In the genomic region with DNA sequence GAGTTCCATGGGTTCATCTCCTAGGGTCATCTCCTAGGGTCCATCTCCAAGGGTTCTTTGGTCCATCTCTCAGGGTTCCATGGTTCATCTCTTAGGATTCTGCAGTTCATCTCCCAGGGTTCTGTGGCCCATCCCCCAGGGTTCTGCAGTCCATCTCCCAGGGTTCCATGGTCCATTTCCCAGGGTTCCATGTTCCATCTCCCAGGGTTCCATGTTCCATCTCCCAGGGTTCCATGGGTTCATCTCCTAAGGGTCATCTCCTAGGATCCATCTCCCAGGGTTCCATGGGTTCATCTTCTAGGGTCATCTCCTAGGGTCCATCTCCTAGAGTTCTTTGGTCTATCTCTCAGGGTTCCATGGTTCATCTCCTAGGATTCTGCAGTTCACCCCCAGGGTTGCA, we compare ENCODE assay signal across 29 cellular contexts.
"Had no signal": no experiment of that assay in that cellular context is flagged by ENCODE, and none has a peak within 500 bp of the region (broad histone marks: within the 10 kb centered on the region; RNA-seq: fewer than 3 reads in every experiment).

No MANE protein-coding gene starts in this region.

- FAIRE-seq: urothelium cell line had no signal

- H3K36me3 Mint-ChIP-seq: stimulated activated effector memory CD8-positive, alpha-beta T cell treated with anti-CD3 and anti-CD28 coated beads, Interleukin-12 subunit alpha, Interleukin-12 subunit beta, amount 100 ng/mL, for 72 hours; stimulated activated memory B cell treated with anti-CD40 and anti-IgM and Interleukin-4, amounts not matched to agents 10 μg/mL and 1 μg/mL and 100 μg/mL, for 72 hours; stimulated activated naive B cell treated with anti-CD40 and anti-IgM and Interleukin-4, amounts not matched to agents 10 μg/mL and 1 μg/mL and 100 μg/mL, for 72 hours; type B pancreatic cell had no signal

- H3K9me3 Mint-ChIP-seq: stimulated activated effector memory CD8-positive, alpha-beta T cell treated with anti-CD3 and anti-CD28 coated beads, Interleukin-12 subunit alpha, Interleukin-12 subunit beta, amount 100 ng/mL, for 72 hours; stimulated activated memory B cell treated with anti-CD40 and anti-IgM and Interleukin-4, amounts not matched to agents 10 μg/mL and 1 μg/mL and 100 μg/mL, for 72 hours; stimulated activated naive B cell treated with anti-CD40 and anti-IgM and Interleukin-4, amounts not matched to agents 10 μg/mL and 1 μg/mL and 100 μg/mL, for 72 hours; stimulated activated naive CD8-positive, alpha-beta T cell treated with anti-CD3 and anti-CD28 coated beads, Interleukin-15, amount 100 ng/mL, for 72 hours; stimulated activated naive CD8-positive, alpha-beta T cell treated with anti-CD3 and anti-CD28 coated beads, Interleukin-15, Interleukin-2, amounts not matched to agents 100 ng/mL and 50 ng/mL, for 24 hours had no signal

- H3K4me3 ChIP-seq: stomach, suprapubic skin, testis, thoracic aorta, thyroid gland, tibial artery, tibial nerve, transverse colon, upper lobe of left lung, upper lobe of right lung, uterus, vagina had no signal

- ATAC-seq: stimulated activated effector memory CD8-positive, alpha-beta T cell treated with anti-CD3 and anti-CD28 coated beads, Interleukin-12 subunit alpha, Interleukin-12 subunit beta, amount 100 ng/mL, for 72 hours; stimulated activated memory B cell treated with anti-CD40 and anti-IgM and Interleukin-4, amounts not matched to agents 10 μg/mL and 1 μg/mL and 100 μg/mL, for 72 hours; stimulated activated naive B cell treated with anti-CD40 and anti-IgM and Interleukin-4, amounts not matched to agents 10 μg/mL and 1 μg/mL and 100 μg/mL, for 72 hours; stimulated activated naive CD8-positive, alpha-beta T cell treated with anti-CD3 and anti-CD28 coated beads, Interleukin-15, amount 100 ng/mL, for 72 hours; stimulated activated naive CD8-positive, alpha-beta T cell treated with anti-CD3 and anti-CD28 coated beads, Interleukin-15, Interleukin-2, amounts not matched to agents 100 U/mL and 50 U/mL, for 24 hours; upper lobe of right lung had no signal

- H3K27me3 ChIP-seq: testis, uterus, vagina had no signal

- H3K36me3 ChIP-seq: stomach, suprapubic skin, thoracic aorta, thyroid gland, tibial artery, tibial nerve, transverse colon, upper lobe of left lung, upper lobe of right lung, uterus, vagina had no signal

- H3K27ac ChIP-seq: stomach, suprapubic skin, testis, thoracic aorta, thyroid gland, tibial artery, tibial nerve, transverse colon, upper lobe of left lung, upper lobe of right lung, uterus, vagina had no signal

- H3K4me3 Mint-ChIP-seq: stimulated activated effector memory CD8-positive, alpha-beta T cell treated with anti-CD3 and anti-CD28 coated beads, Interleukin-12 subunit alpha, Interleukin-12 subunit beta, amount 100 ng/mL, for 72 hours; stimulated activated memory B cell treated with anti-CD40 and anti-IgM and Interleukin-4, amounts not matched to agents 10 μg/mL and 1 μg/mL and 100 μg/mL, for 72 hours; stimulated activated naive B cell treated with anti-CD40 and anti-IgM and Interleukin-4, amounts not matched to agents 10 μg/mL and 1 μg/mL and 100 μg/mL, for 72 hours; stimulated activated naive CD8-positive, alpha-beta T cell treated with anti-CD3 and anti-CD28 coated beads, Interleukin-15, amount 100 ng/mL, for 72 hours; stimulated activated naive CD8-positive, alpha-beta T cell treated with anti-CD3 and anti-CD28 coated beads, Interleukin-15, Interleukin-2, amounts not matched to agents 100 ng/mL and 50 ng/mL, for 24 hours; type B pancreatic cell had no signal

- H3K4me1 ChIP-seq: testis, uterus had no signal

- H3K27ac Mint-ChIP-seq: stimulated activated effector memory CD8-positive, alpha-beta T cell treated with anti-CD3 and anti-CD28 coated beads, Interleukin-12 subunit alpha, Interleukin-12 subunit beta, amount 100 ng/mL, for 72 hours; stimulated activated memory B cell treated with anti-CD40 and anti-IgM and Interleukin-4, amounts not matched to agents 10 μg/mL and 1 μg/mL and 100 μg/mL, for 72 hours; stimulated activated naive B cell treated with anti-CD40 and anti-IgM and Interleukin-4, amounts not matched to agents 10 μg/mL and 1 μg/mL and 100 μg/mL, for 72 hours; stimulated activated naive CD8-positive, alpha-beta T cell treated with anti-CD3 and anti-CD28 coated beads, Interleukin-15, Interleukin-2, amounts not matched to agents 100 ng/mL and 50 ng/mL, for 24 hours; type B pancreatic cell had no signal

- DNase-seq: stimulated activated CD4-positive, alpha-beta T cell treated with anti-CD3 and anti-CD28 coated beads, Interleukin-2, amount 100 ng/mL, for 48 hours; stimulated activated CD4-positive, alpha-beta T cell treated with anti-CD3 and anti-CD28 coated beads, Interleukin-4, amount 100 ng/mL, for 1 hour; stimulated activated CD4-positive, alpha-beta T cell treated with anti-CD3 and anti-CD28 coated beads, Interleukin-4, amount 100 ng/mL, for 24 hours; stimulated activated CD4-positive, alpha-beta T cell treated with anti-CD3 and anti-CD28 coated beads, Interleukin-4, amount 100 ng/mL, for 4 hours; stimulated activated CD8-positive, alpha-beta memory T cell treated with anti-CD3 and anti-CD28 coated beads, Interleukin-4, amount 100 ng/mL, for 48 hours; stimulated activated naive B cell treated with anti-CD40 and anti-IgM and Interleukin-4, amounts not matched to agents 10 μg/mL and 1 μg/mL and 100 μg/mL, for 72 hours; stimulated activated naive CD4-positive, alpha-beta T cell; stimulated activated naive CD4-positive, alpha-beta T cell treated with Interleukin-2 at 50 U/mL for 16 hours; stimulated activated naive CD8-positive, alpha-beta T cell treated with anti-CD3 and anti-CD28 coated beads, Interleukin-15, amount 100 ng/mL, for 72 hours; stimulated activated naive CD8-positive, alpha-beta T cell treated with anti-CD3 and anti-CD28 coated beads, Interleukin-15, Interleukin-2, amounts not matched to agents 100 U/mL and 50 U/mL, for 24 hours; stomach; substantia nigra; testis; thyroid gland; tibial artery; transverse colon; trophoblast cell; upper lobe of left lung; upper lobe of right lung; uterus had no signal

- H3K9me3 ChIP-seq: stomach, suprapubic skin, testis, thoracic aorta, thyroid gland, tibial artery, tibial nerve, transverse colon, upper lobe of left lung, upper lobe of right lung, uterus, vagina had no signal
